Comparison of ENCODE assay signal across 8 cellular contexts in the genomic region with DNA sequence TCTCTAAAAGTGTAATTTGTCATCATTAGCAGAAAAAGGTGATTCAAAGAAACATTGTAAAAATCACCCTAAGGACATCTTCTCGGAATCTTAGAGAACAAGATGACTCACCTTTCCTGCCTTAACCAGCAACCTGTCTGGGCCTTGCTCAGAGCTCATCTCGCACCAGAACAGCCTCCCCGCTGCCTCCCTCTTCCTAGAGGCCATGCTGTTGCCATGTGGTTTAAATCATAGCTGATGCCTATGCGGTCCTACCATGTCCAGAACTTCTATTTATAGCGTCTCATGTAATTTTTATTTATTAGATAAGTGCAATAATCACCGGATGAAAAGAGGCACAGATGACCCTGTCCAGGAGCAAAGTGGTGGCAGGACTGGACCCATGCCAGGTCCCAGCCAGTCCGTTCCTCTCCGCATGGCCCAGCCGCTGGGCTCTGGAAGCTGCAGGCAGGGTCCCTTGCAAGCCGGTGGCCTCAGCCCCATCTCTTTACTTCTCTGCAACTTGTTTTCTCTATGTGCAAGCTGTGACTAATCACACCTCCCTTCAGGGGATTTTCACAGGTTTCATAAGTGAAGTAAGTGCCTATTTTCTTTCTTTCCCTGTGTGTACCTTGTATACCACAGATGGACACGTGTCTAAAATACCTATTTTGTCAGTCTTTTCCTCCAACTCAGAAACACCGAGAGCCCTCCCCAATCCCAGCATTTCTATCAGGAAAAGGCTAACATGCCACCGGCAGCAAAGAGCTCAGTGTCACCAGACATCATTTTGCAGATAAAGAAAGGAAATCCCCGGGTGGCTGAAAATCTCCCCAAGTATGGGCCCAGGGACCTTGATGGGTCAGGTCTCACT. TPM values are rescaled to one million over a fixed set of nuclear protein-coding genes. Genes with fewer than 3 reads are reported as not detected.
DNase-seq lines count a peak whose midpoint lies in the region; ATAC-seq, FAIRE-seq and TF ChIP-seq lines count a peak whose summit lies in the region.

No MANE protein-coding gene starts in this region.

- H3K4me1 Mint-ChIP-seq in activated CD4-positive, alpha-beta memory T cell treated with anti-CD3 and anti-CD28 coated beads, Interleukin-2, amount 10 ng/mL, durations not matched to agents 7 days and 5 days = peaks cover 83% of the 10 kb centered on the region

- DNase-seq in GM19239 (ENCODE audit: insufficient read length, low spot score) (no peak), kidney epithelial cell (ENCODE audit: low read depth) (peak; percentile 87), COLO668 (lab: John Stamatoyannopoulos, UW; ENCODE audit: unreplicated experiment) (no peak), foreskin melanocyte (no peak), right cardiac atrium (no peak), OCI-M1 (lab: John Stamatoyannopoulos, UW) (no peak)
- peak; percentile 80 for DNase-seq in activated CD4-positive, alpha-beta memory T cell treated with anti-CD3 and anti-CD28 coated beads, Interleukin-2, amount 10 ng/mL, durations not matched to agents 7 days and 5 days

- H3K9me3 ChIP-seq in right cardiac atrium (ENCODE audit: control insufficient read depth, low read length) = no peaks in the 10 kb centered on the region

- peaks cover 18% of the 10 kb centered on the region for H3K36me3 Mint-ChIP-seq in activated CD4-positive, alpha-beta memory T cell treated with anti-CD3 and anti-CD28 coated beads, Interleukin-2, amount 10 ng/mL, durations not matched to agents 7 days and 5 days (ENCODE audit: low read depth)

- H3K4me3 ChIP-seq in kidney epithelial cell (ENCODE audit: low read depth, low read length) (no peak overlapping the region), right cardiac atrium (ENCODE audit: low read length) (no peak overlapping the region)

- H3K27me3 Mint-ChIP-seq in activated CD4-positive, alpha-beta memory T cell treated with anti-CD3 and anti-CD28 coated beads, Interleukin-2, amount 10 ng/mL, durations not matched to agents 7 days and 5 days = no peaks in the 10 kb centered on the region

- H3K9me3 Mint-ChIP-seq in activated CD4-positive, alpha-beta memory T cell treated with anti-CD3 and anti-CD28 coated beads, Interleukin-2, amount 10 ng/mL, durations not matched to agents 7 days and 5 days = peaks cover 6% of the 10 kb centered on the region

- H3K27ac ChIP-seq in right cardiac atrium (ENCODE audit: low read length) = no peak overlapping the region

- POLR2A ChIA-PET in activated CD4-positive, alpha-beta memory T cell treated with anti-CD3 and anti-CD28 coated beads, Interleukin-2, amount 10 ng/mL, durations not matched to agents 7 days and 5 days (lab: Charles Lee) = interaction anchor here (0.6 to 11.3 kb wide), 19 partner anchors 7 to 560 kb away, joined by 3 to 206 read pairs (median 3); partner anchors contain the start of gene KLF6

- no peaks in the 10 kb centered on the region for H3K27me3 ChIP-seq in kidney epithelial cell (ENCODE audit: control insufficient read depth, insufficient read depth, low read length)
- H3K27me3 ChIP-seq in right cardiac atrium (ENCODE audit: control insufficient read depth, insufficient read depth) = no peaks in the 10 kb centered on the region

- 76% methylated on average over 14 of the region's 14 CpGs for WGBS in right cardiac atrium

- FAIRE-seq in GM19239 (lab: Jason Lieb, UNC) = peak; percentile 93

- H3K27ac Mint-ChIP-seq in activated CD4-positive, alpha-beta memory T cell treated with anti-CD3 and anti-CD28 coated beads, Interleukin-2, amount 10 ng/mL, durations not matched to agents 7 days and 5 days = peak overlapping the region; percentile 97

- no peaks in the 10 kb centered on the region for H3K36me3 ChIP-seq in kidney epithelial cell (ENCODE audit: control insufficient read depth, insufficient read depth, low read length)

- no peak for TF ChIP-seq CTCF in kidney epithelial cell (IDR thresholded peaks at IDR 0.05; ENCODE audit: insufficient read depth, low read length, poor library complexity, severe bottlenecking)

- peak; percentile 57 for ATAC-seq in HG03097 (IDR thresholded peaks at IDR 0.05; ENCODE audit: low FRiP score, unreplicated experiment)
- ATAC-seq in right cardiac atrium = no peak

- peaks cover 6% of the 10 kb centered on the region for H3K4me1 ChIP-seq in right cardiac atrium (ENCODE audit: control insufficient read depth, insufficient read depth, low read length)

- intact Hi-C loops in right cardiac atrium (cut with DNase I) = no loop called here

- H3K4me3 Mint-ChIP-seq in activated CD4-positive, alpha-beta memory T cell treated with anti-CD3 and anti-CD28 coated beads, Interleukin-2, amount 10 ng/mL, durations not matched to agents 7 days and 5 days = peak overlapping the region; percentile 46

- CTCF ChIA-PET in activated CD4-positive, alpha-beta memory T cell treated with anti-CD3 and anti-CD28 coated beads, Interleukin-2, amount 10 ng/mL, durations not matched to agents 7 days and 5 days (lab: Charles Lee) = interaction anchor here (1.1 to 1.6 kb wide), 8 partner anchors 13 to 560 kb away, joined by 3 to 11 read pairs (median 4); partner anchors contain the start of gene KLF6

RNA-seq across cellular contexts. Expression of gene KLF6, which starts 27.1 kb away (rescaled TPM):
- 100 to 1,000 TPM; 220 to 228 TPM for total RNA-seq in activated CD4-positive, alpha-beta memory T cell treated with anti-CD3 and anti-CD28 coated beads, Interleukin-2, amount 10 ng/mL, durations not matched to agents 7 days and 5 days
- total RNA-seq in kidney epithelial cell = 125 and 131 TPM in 2 replicates
- 10 to 100 TPM; 35.7 to 46.1 (median 39.9) TPM for total RNA-seq in right cardiac atrium
- polyA plus RNA-seq in right cardiac atrium = 27.2 TPM

Comparison
In these comparisons a context has a peak if more than half of its experiments do, and no peak if none do; other contexts are left out.
1. DNase-seq: peak in activated CD4-positive, alpha-beta memory T cell treated with anti-CD3 and anti-CD28 coated beads, Interleukin-2, amount 10 ng/mL, durations not matched to agents 7 days and 5 days (single experiment) and kidney epithelial cell (single experiment); none in GM19239 (single experiment), COLO668 (single experiment), foreskin melanocyte (single experiment), right cardiac atrium (0 of 3) and OCI-M1 (single experiment).